Comparison of ENCODE assay signal across 8 cellular contexts in genomic region chr12:108306014-108306501, GRCh38. TPM values are rescaled to one million over a fixed set of nuclear protein-coding genes. Genes with fewer than 3 reads are reported as not detected.
DNase-seq lines count a peak whose midpoint lies in the region; ATAC-seq lines count a peak whose summit lies in the region.

No MANE protein-coding gene starts in this region.

- in situ Hi-C loops in Caki2 (cut with HindIII; ENCODE audit: low pct_unique_long_range_greater_than_20kb, low sequenced_read_pairs), result no loop called here

- peaks cover 8% of the 10 kb centered on the region for H3K27me3 Mint-ChIP-seq in activated CD8-positive, alpha-beta T cell treated with anti-CD3 and anti-CD28 coated beads, Interleukin-2, amount 10 ng/mL, durations not matched to agents 7 days and 5 days (ENCODE audit: low read depth)
- H3K27me3 Mint-ChIP-seq in T-cell, result peaks cover 8 to 15% of the 10 kb centered on the region in 2 donors

- peak; percentile 32 for ATAC-seq in activated CD8-positive, alpha-beta T cell treated with anti-CD3 and anti-CD28 coated beads, Interleukin-2, amount 10 ng/mL, durations not matched to agents 7 days and 5 days
- ATAC-seq in GM21447 (IDR thresholded peaks at IDR 0.05; ENCODE audit: unreplicated experiment), result no peak
- no peak for ATAC-seq in T-cell (replicated peaks in 1 of 4)
- ATAC-seq in HG03025 (IDR thresholded peaks at IDR 0.05; ENCODE audit: low FRiP score, unreplicated experiment), result no peak

- CTCF ChIA-PET in activated CD8-positive, alpha-beta T cell treated with anti-CD3 and anti-CD28 coated beads, Interleukin-2, amount 10 ng/mL, durations not matched to agents 7 days and 5 days (lab: Charles Lee), result interaction anchor here (1.1 kb wide), 1 partner anchor 206 kb away, joined by 3 read pairs; no protein-coding TSS in a partner anchor
- CTCF ChIA-PET in T-cell (lab: Charles Lee), result no interaction called here

- H3K4me1 Mint-ChIP-seq in activated CD8-positive, alpha-beta T cell treated with anti-CD3 and anti-CD28 coated beads, Interleukin-2, amount 10 ng/mL, durations not matched to agents 7 days and 5 days (ENCODE audit: low read depth), result peaks cover 70% of the 10 kb centered on the region
- H3K4me1 Mint-ChIP-seq in T-cell, result peaks cover 9 to 58% (median 33%) of the 10 kb centered on the region in 3 donors

- POLR2A ChIA-PET in activated CD8-positive, alpha-beta T cell treated with anti-CD3 and anti-CD28 coated beads, Interleukin-2, amount 10 ng/mL, durations not matched to agents 7 days and 5 days (lab: Charles Lee), result no interaction called here
- POLR2A ChIA-PET in T-cell (lab: Charles Lee), result no interaction called here

- peak overlapping the region; percentile 82 for H3K27ac Mint-ChIP-seq in activated CD8-positive, alpha-beta T cell treated with anti-CD3 and anti-CD28 coated beads, Interleukin-2, amount 10 ng/mL, durations not matched to agents 7 days and 5 days
- H3K27ac Mint-ChIP-seq in T-cell, result peak overlapping the region in 1 of 2 donors; percentile 45

- peak; percentile 47 for DNase-seq in Caki2 (ENCODE audit: low read depth)
- DNase-seq in activated CD8-positive, alpha-beta T cell treated with anti-CD3 and anti-CD28 coated beads, Interleukin-2, amount 10 ng/mL, durations not matched to agents 7 days and 5 days, result no peak
- peak; percentile 88 for DNase-seq in glomerular visceral epithelial cell (ENCODE audit: extremely low spot score)
- peak; percentile 57 for DNase-seq in pulmonary artery endothelial cell (ENCODE audit: low read depth, low spot score)
- DNase-seq in DMS79 treated with DMSO at 0.1 percent for 48 hours (lab: John Stamatoyannopoulos, UW), result no peak
- no peak for DNase-seq in T-cell

- H3K4me3 Mint-ChIP-seq in activated CD8-positive, alpha-beta T cell treated with anti-CD3 and anti-CD28 coated beads, Interleukin-2, amount 10 ng/mL, durations not matched to agents 7 days and 5 days, result no peak overlapping the region
- H3K4me3 Mint-ChIP-seq in T-cell, result peak overlapping the region in 1 of 3 donors; percentile 29

- peaks cover 5% of the 10 kb centered on the region for H3K9me3 Mint-ChIP-seq in activated CD8-positive, alpha-beta T cell treated with anti-CD3 and anti-CD28 coated beads, Interleukin-2, amount 10 ng/mL, durations not matched to agents 7 days and 5 days (ENCODE audit: insufficient read depth)
- peaks cover 0 to 6% (median 0%) of the 10 kb centered on the region in 3 donors for H3K9me3 Mint-ChIP-seq in T-cell

- peaks cover 1% of the 10 kb centered on the region for H3K36me3 Mint-ChIP-seq in activated CD8-positive, alpha-beta T cell treated with anti-CD3 and anti-CD28 coated beads, Interleukin-2, amount 10 ng/mL, durations not matched to agents 7 days and 5 days (ENCODE audit: low read depth)
- no peaks in the 10 kb centered on the region for H3K36me3 Mint-ChIP-seq in T-cell

RNA-seq across cellular contexts. Expression of gene CMKLR1, which starts 33.1 kb away (rescaled TPM):
- total RNA-seq in Caki2 (2014; rRNA removed; shearing (Covaris generic); ENCODE audit: low replicate concordance), result not detected in 2 replicates
- total RNA-seq in activated CD8-positive, alpha-beta T cell treated with anti-CD3 and anti-CD28 coated beads, Interleukin-2, amount 10 ng/mL, durations not matched to agents 7 days and 5 days, result under 1 TPM in 1 of 2 experiments, not detected in 1; 0.08 TPM
- total RNA-seq in pulmonary artery endothelial cell, result 0.13 TPM in 1 of 2 replicates, not detected in the other
- 1 to 10 TPM in 2 of 5 donors, under 1 TPM in 3; 0.76 to 6.7 (median 0.98) TPM for total RNA-seq in T-cell

Comparison
In these comparisons a context has a peak if more than half of its experiments do, and no peak if none do; other contexts are left out.
1. DNase-seq: peak in Caki2 (single experiment), glomerular visceral epithelial cell (single experiment) and pulmonary artery endothelial cell (single experiment); none in activated CD8-positive, alpha-beta T cell treated with anti-CD3 and anti-CD28 coated beads, Interleukin-2, amount 10 ng/mL, durations not matched to agents 7 days and 5 days (single experiment), DMS79 treated with DMSO at 0.1 percent for 48 hours (single experiment) and T-cell (0 of 34).